ENCODE assay signal across 2 cellular contexts in the genomic region with DNA sequence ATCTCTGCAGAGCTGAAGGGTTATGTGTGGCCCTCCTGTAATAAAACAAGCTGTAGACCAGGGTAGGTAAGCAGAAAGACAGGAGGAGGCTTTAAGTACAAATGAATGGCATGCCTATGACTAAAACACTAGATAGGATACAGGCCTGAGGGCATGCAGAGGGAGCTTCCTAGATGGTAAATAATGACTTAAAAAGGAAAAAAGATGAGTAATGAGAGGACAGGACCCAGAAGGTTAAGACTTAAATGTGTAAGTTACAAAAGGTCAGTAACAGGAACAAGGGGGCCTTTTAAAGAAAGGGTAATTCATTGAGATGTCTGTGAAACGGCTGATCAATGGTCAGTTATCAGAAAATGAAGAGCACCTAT.
TF ChIP-seq lines count a peak whose summit lies in the region.

No MANE protein-coding gene starts in this region.

TF ChIP-seq in liver, 16 proteins besides CTCF, POLR2A, EP300 and RAD21:
- TF ChIP-seq, protein P1, sequence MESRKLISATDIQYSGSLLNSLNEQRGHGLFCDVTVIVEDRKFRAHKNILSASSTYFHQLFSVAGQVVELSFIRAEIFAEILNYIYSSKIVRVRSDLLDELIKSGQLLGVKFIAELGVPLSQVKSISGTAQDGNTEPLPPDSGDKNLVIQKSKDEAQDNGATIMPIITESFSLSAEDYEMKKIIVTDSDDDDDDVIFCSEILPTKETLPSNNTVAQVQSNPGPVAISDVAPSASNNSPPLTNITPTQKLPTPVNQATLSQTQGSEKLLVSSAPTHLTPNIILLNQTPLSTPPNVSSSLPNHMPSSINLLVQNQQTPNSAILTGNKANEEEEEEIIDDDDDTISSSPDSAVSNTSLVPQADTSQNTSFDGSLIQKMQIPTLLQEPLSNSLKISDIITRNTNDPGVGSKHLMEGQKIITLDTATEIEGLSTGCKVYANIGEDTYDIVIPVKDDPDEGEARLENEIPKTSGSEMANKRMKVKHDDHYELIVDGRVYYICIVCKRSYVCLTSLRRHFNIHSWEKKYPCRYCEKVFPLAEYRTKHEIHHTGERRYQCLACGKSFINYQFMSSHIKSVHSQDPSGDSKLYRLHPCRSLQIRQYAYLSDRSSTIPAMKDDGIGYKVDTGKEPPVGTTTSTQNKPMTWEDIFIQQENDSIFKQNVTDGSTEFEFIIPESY (IDR thresholded peaks at IDR 0.05): no peak
- TF ChIP-seq, protein P2, sequence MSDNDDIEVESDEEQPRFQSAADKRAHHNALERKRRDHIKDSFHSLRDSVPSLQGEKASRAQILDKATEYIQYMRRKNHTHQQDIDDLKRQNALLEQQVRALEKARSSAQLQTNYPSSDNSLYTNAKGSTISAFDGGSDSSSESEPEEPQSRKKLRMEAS (IDR thresholded peaks at IDR 0.05): no peak
- TF ChIP-seq GABPA (IDR thresholded peaks at IDR 0.05 in 1 of 2, conservative IDR thresholded peaks at IDR 0.05 in 1 of 2) (no peak), HNF4A (conservative IDR thresholded peaks at IDR 0.05) (no peak), FOXA1 (IDR thresholded peaks at IDR 0.05) (no peak), SP1 (IDR thresholded peaks at IDR 0.05) (no peak), TAF1 (conservative IDR thresholded peaks at IDR 0.05) (no peak), NR2F2 (IDR thresholded peaks at IDR 0.05) (no peak), HNF4G (IDR thresholded peaks at IDR 0.05) (no peak), EGR1 (IDR thresholded peaks at IDR 0.05; ENCODE audit: low read depth in 2 of 2) (no peak), RXRA (IDR thresholded peaks at IDR 0.05) (no peak), JUND (IDR thresholded peaks at IDR 0.05) (no peak), FOXA2 (IDR thresholded peaks at IDR 0.05) (no peak), YY1 (IDR thresholded peaks at IDR 0.05) (no peak)
- TF ChIP-seq, protein P3, sequence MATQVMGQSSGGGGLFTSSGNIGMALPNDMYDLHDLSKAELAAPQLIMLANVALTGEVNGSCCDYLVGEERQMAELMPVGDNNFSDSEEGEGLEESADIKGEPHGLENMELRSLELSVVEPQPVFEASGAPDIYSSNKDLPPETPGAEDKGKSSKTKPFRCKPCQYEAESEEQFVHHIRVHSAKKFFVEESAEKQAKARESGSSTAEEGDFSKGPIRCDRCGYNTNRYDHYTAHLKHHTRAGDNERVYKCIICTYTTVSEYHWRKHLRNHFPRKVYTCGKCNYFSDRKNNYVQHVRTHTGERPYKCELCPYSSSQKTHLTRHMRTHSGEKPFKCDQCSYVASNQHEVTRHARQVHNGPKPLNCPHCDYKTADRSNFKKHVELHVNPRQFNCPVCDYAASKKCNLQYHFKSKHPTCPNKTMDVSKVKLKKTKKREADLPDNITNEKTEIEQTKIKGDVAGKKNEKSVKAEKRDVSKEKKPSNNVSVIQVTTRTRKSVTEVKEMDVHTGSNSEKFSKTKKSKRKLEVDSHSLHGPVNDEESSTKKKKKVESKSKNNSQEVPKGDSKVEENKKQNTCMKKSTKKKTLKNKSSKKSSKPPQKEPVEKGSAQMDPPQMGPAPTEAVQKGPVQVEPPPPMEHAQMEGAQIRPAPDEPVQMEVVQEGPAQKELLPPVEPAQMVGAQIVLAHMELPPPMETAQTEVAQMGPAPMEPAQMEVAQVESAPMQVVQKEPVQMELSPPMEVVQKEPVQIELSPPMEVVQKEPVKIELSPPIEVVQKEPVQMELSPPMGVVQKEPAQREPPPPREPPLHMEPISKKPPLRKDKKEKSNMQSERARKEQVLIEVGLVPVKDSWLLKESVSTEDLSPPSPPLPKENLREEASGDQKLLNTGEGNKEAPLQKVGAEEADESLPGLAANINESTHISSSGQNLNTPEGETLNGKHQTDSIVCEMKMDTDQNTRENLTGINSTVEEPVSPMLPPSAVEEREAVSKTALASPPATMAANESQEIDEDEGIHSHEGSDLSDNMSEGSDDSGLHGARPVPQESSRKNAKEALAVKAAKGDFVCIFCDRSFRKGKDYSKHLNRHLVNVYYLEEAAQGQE (IDR thresholded peaks at IDR 0.05): no peak
- TF ChIP-seq, protein P4, sequence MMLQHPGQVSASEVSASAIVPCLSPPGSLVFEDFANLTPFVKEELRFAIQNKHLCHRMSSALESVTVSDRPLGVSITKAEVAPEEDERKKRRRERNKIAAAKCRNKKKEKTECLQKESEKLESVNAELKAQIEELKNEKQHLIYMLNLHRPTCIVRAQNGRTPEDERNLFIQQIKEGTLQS (IDR thresholded peaks at IDR 0.05): no peak

TF ChIP-seq in HepG2, 621 proteins besides CTCF, POLR2A, EP300 and RAD21 (continued from another document):
- TF ChIP-seq, protein P5, sequence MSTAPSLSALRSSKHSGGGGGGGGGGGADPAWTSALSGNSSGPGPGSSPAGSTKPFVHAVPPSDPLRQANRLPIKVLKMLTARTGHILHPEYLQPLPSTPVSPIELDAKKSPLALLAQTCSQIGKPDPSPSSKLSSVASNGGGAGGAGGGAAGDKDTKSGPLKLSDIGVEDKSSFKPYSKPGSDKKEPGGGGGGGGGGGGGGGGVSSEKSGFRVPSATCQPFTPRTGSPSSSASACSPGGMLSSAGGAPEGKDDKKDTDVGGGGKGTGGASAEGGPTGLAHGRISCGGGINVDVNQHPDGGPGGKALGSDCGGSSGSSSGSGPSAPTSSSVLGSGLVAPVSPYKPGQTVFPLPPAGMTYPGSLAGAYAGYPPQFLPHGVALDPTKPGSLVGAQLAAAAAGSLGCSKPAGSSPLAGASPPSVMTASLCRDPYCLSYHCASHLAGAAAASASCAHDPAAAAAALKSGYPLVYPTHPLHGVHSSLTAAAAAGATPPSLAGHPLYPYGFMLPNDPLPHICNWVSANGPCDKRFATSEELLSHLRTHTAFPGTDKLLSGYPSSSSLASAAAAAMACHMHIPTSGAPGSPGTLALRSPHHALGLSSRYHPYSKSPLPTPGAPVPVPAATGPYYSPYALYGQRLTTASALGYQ (CRISPR knock-in tag; IDR thresholded peaks at IDR 0.05): no peak
- no peak for TF ChIP-seq IRF2 (CRISPR knock-in tag; IDR thresholded peaks at IDR 0.05)
- TF ChIP-seq ZNF546 (CRISPR knock-in tag; conservative IDR thresholded peaks at IDR 0.05): no peak
- TF ChIP-seq, protein P6, sequence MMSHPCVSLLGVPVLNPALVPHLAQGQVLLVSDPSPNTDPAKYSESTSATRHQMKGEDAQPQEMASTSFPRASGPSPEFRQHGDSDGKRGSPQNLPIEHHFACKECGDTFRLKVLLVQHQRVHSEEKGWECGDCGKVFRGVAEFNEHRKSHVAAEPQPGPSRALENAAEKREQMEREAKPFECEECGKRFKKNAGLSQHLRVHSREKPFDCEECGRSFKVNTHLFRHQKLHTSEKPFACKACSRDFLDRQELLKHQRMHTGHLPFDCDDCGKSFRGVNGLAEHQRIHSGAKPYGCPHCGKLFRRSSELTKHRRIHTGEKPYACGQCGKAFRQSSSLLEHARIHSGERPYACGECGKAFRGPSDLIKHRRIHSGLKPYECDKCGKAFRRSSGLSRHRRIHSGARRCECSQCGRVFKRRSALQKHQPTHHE (CRISPR knock-in tag; IDR thresholded peaks at IDR 0.05; ENCODE audit: borderline replicate concordance): no peak
- TF ChIP-seq ZNF296 (CRISPR knock-in tag; conservative IDR thresholded peaks at IDR 0.05): no peak
- TF ChIP-seq, protein P7, sequence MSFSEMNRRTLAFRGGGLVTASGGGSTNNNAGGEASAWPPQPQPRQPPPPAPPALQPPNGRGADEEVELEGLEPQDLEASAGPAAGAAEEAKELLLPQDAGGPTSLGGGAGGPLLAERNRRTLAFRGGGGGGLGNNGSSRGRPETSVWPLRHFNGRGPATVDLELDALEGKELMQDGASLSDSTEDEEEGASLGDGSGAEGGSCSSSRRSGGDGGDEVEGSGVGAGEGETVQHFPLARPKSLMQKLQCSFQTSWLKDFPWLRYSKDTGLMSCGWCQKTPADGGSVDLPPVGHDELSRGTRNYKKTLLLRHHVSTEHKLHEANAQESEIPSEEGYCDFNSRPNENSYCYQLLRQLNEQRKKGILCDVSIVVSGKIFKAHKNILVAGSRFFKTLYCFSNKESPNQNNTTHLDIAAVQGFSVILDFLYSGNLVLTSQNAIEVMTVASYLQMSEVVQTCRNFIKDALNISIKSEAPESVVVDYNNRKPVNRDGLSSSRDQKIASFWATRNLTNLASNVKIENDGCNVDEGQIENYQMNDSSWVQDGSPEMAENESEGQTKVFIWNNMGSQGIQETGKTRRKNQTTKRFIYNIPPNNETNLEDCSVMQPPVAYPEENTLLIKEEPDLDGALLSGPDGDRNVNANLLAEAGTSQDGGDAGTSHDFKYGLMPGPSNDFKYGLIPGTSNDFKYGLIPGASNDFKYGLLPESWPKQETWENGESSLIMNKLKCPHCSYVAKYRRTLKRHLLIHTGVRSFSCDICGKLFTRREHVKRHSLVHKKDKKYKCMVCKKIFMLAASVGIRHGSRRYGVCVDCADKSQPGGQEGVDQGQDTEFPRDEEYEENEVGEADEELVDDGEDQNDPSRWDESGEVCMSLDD (CRISPR knock-in tag; IDR thresholded peaks at IDR 0.05; ENCODE audit: borderline replicate concordance): no peak
- TF ChIP-seq, protein P8, sequence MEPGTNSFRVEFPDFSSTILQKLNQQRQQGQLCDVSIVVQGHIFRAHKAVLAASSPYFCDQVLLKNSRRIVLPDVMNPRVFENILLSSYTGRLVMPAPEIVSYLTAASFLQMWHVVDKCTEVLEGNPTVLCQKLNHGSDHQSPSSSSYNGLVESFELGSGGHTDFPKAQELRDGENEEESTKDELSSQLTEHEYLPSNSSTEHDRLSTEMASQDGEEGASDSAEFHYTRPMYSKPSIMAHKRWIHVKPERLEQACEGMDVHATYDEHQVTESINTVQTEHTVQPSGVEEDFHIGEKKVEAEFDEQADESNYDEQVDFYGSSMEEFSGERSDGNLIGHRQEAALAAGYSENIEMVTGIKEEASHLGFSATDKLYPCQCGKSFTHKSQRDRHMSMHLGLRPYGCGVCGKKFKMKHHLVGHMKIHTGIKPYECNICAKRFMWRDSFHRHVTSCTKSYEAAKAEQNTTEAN (CRISPR knock-in tag; conservative IDR thresholded peaks at IDR 0.05): no peak
- TF ChIP-seq, protein P9, sequence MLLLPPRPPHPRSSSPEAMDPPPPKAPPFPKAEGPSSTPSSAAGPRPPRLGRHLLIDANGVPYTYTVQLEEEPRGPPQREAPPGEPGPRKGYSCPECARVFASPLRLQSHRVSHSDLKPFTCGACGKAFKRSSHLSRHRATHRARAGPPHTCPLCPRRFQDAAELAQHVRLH (CRISPR knock-in tag; IDR thresholded peaks at IDR 0.05; ENCODE audit: borderline replicate concordance, low read depth): no peak
- TF ChIP-seq BORCS8-MEF2B (CRISPR knock-in tag; IDR thresholded peaks at IDR 0.05): no peak
- TF ChIP-seq ZNF180 (CRISPR knock-in tag; IDR thresholded peaks at IDR 0.05; ENCODE audit: borderline replicate concordance, low read depth): no peak
- no peak for TF ChIP-seq MEIS1 (CRISPR knock-in tag; IDR thresholded peaks at IDR 0.05; ENCODE audit: borderline replicate concordance)
- TF ChIP-seq MED8 (CRISPR knock-in tag; IDR thresholded peaks at IDR 0.05; ENCODE audit: insufficient replicate concordance): no peak
- TF ChIP-seq EED (CRISPR knock-in tag; IDR thresholded peaks at IDR 0.05): no peak
- no peak for TF ChIP-seq KDM1A (CRISPR knock-in tag; IDR thresholded peaks at IDR 0.05)
